ENCODE assay signal across 1 cellular context in the genomic region with DNA sequence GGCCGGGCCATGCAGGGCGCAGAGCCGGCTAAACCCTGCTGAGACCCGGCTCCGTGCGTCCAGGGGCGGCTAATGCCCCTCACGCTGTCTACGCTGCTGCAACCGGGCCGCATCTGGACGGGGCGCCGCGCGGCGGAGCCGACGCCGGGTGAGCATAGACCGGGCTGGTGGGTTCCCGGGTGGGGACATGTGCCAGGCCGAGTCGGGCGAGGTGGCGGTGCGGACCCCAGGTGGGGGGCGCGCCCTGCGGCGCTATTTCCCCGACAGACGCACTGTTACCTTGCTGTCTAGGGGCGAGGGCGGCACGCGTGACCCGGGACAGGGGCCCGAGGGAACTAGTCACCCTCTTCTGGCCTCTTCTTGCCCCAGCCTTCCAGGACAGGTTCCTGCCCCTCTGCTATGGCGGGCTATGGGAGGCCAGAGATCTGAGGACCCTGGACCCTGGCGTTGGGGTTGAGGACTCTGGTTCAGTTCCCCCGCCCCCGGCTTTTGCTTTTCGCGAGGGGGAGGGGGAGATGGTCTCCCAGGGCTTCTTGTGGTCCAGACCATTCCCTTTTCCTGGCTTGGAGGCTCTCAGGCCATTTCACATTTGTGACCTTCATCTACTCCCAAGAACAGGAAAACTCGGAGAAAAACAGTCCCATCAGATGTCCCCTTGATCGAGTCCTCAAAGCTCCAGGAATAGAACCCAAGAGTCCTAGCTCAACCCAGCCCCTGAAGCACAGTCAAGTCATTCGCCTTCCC.
TF ChIP-seq lines count a peak whose summit lies in the region.

No MANE protein-coding gene starts in this region.

TF ChIP-seq in K562, 482 proteins besides CTCF, POLR2A, EP300 and RAD21 (continued from another document):
- TF ChIP-seq CGGBP1 (CRISPR knock-in tag; IDR thresholded peaks at IDR 0.05) (no peak), GABPB1 (CRISPR knock-in tag; IDR thresholded peaks at IDR 0.05) (no peak), ETS2 (tag; IDR thresholded peaks at IDR 0.05; ENCODE audit: borderline replicate concordance, poor library complexity, severe bottlenecking) (no peak), GTF2F1 (IDR thresholded peaks at IDR 0.05; ENCODE audit: low read depth, low read length) (no peak; the same call in 1 of the 2 replicates), CBFB (CRISPR knock-in tag; IDR thresholded peaks at IDR 0.05) (no peak), RBM39 (optimal IDR thresholded peaks at IDR 0.05; ENCODE audit: low read depth, low read length) (no peak), ELF2 (CRISPR knock-in tag; IDR thresholded peaks at IDR 0.05) (no peak), TRIM28 (IDR thresholded peaks at IDR 0.05) (no peak), NR2F6 (CRISPR knock-in tag; IDR thresholded peaks at IDR 0.05) (no peak), AFF1 (IDR thresholded peaks at IDR 0.05; ENCODE audit: low read depth in 1 of 2, partially characterized antibody in 2 of 2) (no peak), ZNF518B (CRISPR knock-in tag; IDR thresholded peaks at IDR 0.05) (no peak), ZNF407 (IDR thresholded peaks at IDR 0.05; ENCODE audit: low read depth) (no peak), MCM7 (IDR thresholded peaks at IDR 0.05) (no peak), HMGN3 (IDR thresholded peaks at IDR 0.05; ENCODE audit: borderline replicate concordance, extremely low read depth, insufficient read length, low read depth, low read length) (no peak), SP1 (CRISPR knock-in tag; IDR thresholded peaks at IDR 0.05) (no peak), ZNF41 (CRISPR knock-in tag; conservative IDR thresholded peaks at IDR 0.05) (no peak)
